In the genomic region with DNA sequence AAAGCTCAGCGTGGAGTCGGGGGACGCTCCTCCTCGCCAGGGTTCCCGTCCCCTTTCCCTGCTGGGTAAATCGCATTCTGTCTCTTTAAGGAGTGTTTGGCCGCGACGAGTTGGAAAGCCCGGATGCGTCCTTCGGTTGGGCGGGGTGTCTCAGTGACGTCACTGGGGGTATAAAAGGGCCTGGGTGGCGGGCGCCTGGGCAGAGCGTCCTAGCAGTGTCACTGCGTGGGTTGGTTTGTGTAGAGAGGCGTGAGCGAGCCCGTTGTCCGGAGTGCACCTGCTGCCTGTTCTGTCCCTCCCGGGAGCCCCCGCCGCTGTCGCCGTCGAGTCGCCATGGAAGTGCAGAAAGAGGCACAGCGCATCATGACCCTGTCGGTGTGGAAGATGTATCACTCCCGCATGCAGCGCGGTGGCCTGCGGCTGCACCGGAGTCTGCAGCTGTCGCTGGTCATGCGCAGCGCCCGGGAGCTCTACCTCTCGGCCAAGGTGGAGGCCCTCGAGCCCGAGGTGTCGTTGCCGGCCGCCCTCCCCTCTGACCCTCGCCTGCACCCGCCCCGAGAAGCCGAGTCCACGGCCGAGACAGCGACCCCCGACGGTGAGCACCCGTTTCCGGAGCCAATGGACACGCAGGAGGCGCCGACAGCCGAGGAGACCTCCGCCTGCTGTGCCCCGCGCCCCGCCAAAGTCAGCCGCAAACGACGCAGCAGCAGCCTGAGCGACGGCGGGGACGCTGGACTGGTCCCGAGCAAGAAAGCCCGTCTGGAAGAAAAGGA, we compare ENCODE assay signal across 8 cellular contexts. TPM values are rescaled to one million over a fixed set of nuclear protein-coding genes. Genes with fewer than 3 reads are reported as not detected.
DNase-seq lines count a peak whose midpoint lies in the region; ATAC-seq and TF ChIP-seq lines count a peak whose summit lies in the region.

No MANE protein-coding gene starts in this region.

- H3K27ac Mint-ChIP-seq in CD8-positive, alpha-beta T cell: peak overlapping the region; percentile 99

- peak overlapping the region; percentile 94 for H3K4me3 ChIP-seq in CD8-positive, alpha-beta T cell (ENCODE audit: low read depth, low read length)
- peak overlapping the region; percentile 70 to 95 (median 94) for H3K4me3 ChIP-seq in esophagus muscularis mucosa

- TF ChIP-seq POLR2A in esophagus muscularis mucosa (IDR thresholded peaks at IDR 0.05; ENCODE audit: low read depth): peak; percentile 100

- H3K9me3 ChIP-seq in CD8-positive, alpha-beta T cell (ENCODE audit: low read length): no peaks in the 10 kb centered on the region
- no peaks in the 10 kb centered on the region for H3K9me3 ChIP-seq in esophagus muscularis mucosa

- H3K36me3 ChIP-seq in CD8-positive, alpha-beta T cell (ENCODE audit: insufficient read depth, low read length): peaks cover 6% of the 10 kb centered on the region
- peaks cover 0 to 20% (median 0%) of the 10 kb centered on the region in 4 donors for H3K36me3 ChIP-seq in esophagus muscularis mucosa

- H3K4me1 Mint-ChIP-seq in CD8-positive, alpha-beta T cell (ENCODE audit: low read depth): peaks cover 44% of the 10 kb centered on the region

- H3K27ac ChIP-seq in CD8-positive, alpha-beta T cell (ENCODE audit: low read depth, low read length): peak overlapping the region; percentile 99
- H3K27ac ChIP-seq in esophagus muscularis mucosa (replicated peaks in 1 of 4): peak overlapping the region; percentile 95 to 100 (median 98)

- peak overlapping the region; percentile 98 for H3K4me3 Mint-ChIP-seq in CD8-positive, alpha-beta T cell

- CTCF ChIA-PET in CD8-positive, alpha-beta T cell (lab: Charles Lee): interaction anchor here (0.8 to 2.2 kb wide), 11 partner anchors 10 to 125 kb away, joined by 3 to 19 read pairs (median 4); a partner anchor contains a TSS

- H3K27me3 Mint-ChIP-seq in CD8-positive, alpha-beta T cell (ENCODE audit: low read depth): no peaks in the 10 kb centered on the region

- 0% methylated on average over 17 of the region's 74 CpGs for WGBS in esophagus muscularis mucosa

- peak; percentile 92 to 99 (median 98) for DNase-seq in CD8-positive, alpha-beta T cell
- DNase-seq in RKO (ENCODE audit: low spot score): peak; percentile 95
- peak; percentile 93 for DNase-seq in activated T-helper 1 cell treated with Interleukin-2 at 50 U/mL for 16 hours (ENCODE audit: low read depth)
- DNase-seq in esophagus muscularis mucosa (ENCODE audit: extremely low spot score): peak; percentile 100
- peak; percentile 97 for DNase-seq in myocyte (ENCODE audit: low read depth)
- DNase-seq in stimulated activated CD8-positive, alpha-beta memory T cell treated with anti-CD3 and anti-CD28 coated beads, Interleukin-7, amount 100 ng/mL, for 4 hours (ENCODE audit: low read depth in 2 of 2): peak; percentile 90 to 94

- peak; percentile 20 for ATAC-seq in CD8-positive, alpha-beta T cell
- ATAC-seq in GM21526 (IDR thresholded peaks at IDR 0.05; ENCODE audit: low FRiP score, unreplicated experiment): peak; percentile 36

- intact Hi-C loops in CD8-positive, alpha-beta T cell (cut with DNase I, micrococcal nuclease): loop anchor here (1.0 to 10.0 kb wide), 10 partner anchors 51 to 1372 kb away; a partner anchor contains a TSS
- intact Hi-C loops in esophagus muscularis mucosa (cut with DNase I): loop anchor here (10.0 kb wide), 1 partner anchor 692 kb away; no protein-coding TSS in a partner anchor

- H3K27me3 ChIP-seq in CD8-positive, alpha-beta T cell (ENCODE audit: insufficient read depth, low read length): no peaks in the 10 kb centered on the region
- H3K27me3 ChIP-seq in esophagus muscularis mucosa: no peaks in the 10 kb centered on the region

- TF ChIP-seq EP300 in esophagus muscularis mucosa (IDR thresholded peaks at IDR 0.05): no peak

- no peaks in the 10 kb centered on the region for H3K9me3 Mint-ChIP-seq in CD8-positive, alpha-beta T cell

- POLR2A ChIA-PET in CD8-positive, alpha-beta T cell (lab: Charles Lee): interaction anchor here (0.6 to 7.7 kb wide), 25 partner anchors 8 to 595 kb away, joined by 3 to 246 read pairs (median 5); a partner anchor contains a TSS

- H3K4me1 ChIP-seq in CD8-positive, alpha-beta T cell (ENCODE audit: insufficient read depth, low read length): peaks cover 35% of the 10 kb centered on the region
- peaks cover 20 to 56% (median 48%) of the 10 kb centered on the region in 4 donors for H3K4me1 ChIP-seq in esophagus muscularis mucosa

- H3K36me3 Mint-ChIP-seq in CD8-positive, alpha-beta T cell: peaks cover 45% of the 10 kb centered on the region

- TF ChIP-seq CTCF in CD8-positive, alpha-beta T cell (IDR thresholded peaks at IDR 0.05): no peak
- TF ChIP-seq CTCF in LNCAP (IDR thresholded peaks at IDR 0.05) (peak; percentile 37; the same call in 1 of the 2 replicates), esophagus muscularis mucosa (IDR thresholded peaks at IDR 0.05) (peak in 1 of 3 experiments; percentile 7)

RNA-seq across cellular contexts. Expression of a gene that starts 2.8 kb away (rescaled TPM):
- 100 to 1,000 TPM; 223 to 229 TPM for total RNA-seq in CD8-positive, alpha-beta T cell
- total RNA-seq in esophagus muscularis mucosa (100 to 1,000 TPM in 1 of 4 donors, 10 to 100 TPM in 3; 29.1 to 144 (median 62.3) TPM), myocyte (20.8 and 21.8 TPM in 2 replicates)
- 28.1 TPM for polyA plus RNA-seq in myocyte (2012)

RNA-seq across cellular contexts. Expression of a gene that starts 2.9 kb away (rescaled TPM):
- total RNA-seq in CD8-positive, alpha-beta T cell: 10 to 100 TPM; 35.7 to 37.5 TPM
- 10 to 100 TPM; 50.2 to 62.6 (median 56.6) TPM for total RNA-seq in esophagus muscularis mucosa
- total RNA-seq in myocyte: 54.1 and 85.2 TPM in 2 replicates
- polyA plus RNA-seq in myocyte (2012): 80.6 TPM

RNA-seq across cellular contexts. Expression of a gene that starts 35.0 kb away (rescaled TPM):
- 10 to 100 TPM; 16.8 to 20.8 TPM for total RNA-seq in CD8-positive, alpha-beta T cell
- 10 to 100 TPM; 24.5 to 61.6 (median 29.6) TPM for total RNA-seq in esophagus muscularis mucosa
- total RNA-seq in myocyte: 59.7 and 66.2 TPM in 2 replicates
- 42.8 TPM for polyA plus RNA-seq in myocyte (2012)

RNA-seq across cellular contexts. Expression of a gene that starts 36.5 kb away (rescaled TPM):
- 10 to 100 TPM; 76.4 to 77.2 TPM for total RNA-seq in CD8-positive, alpha-beta T cell
- 10 to 100 TPM; 21.4 to 27.6 (median 26.9) TPM for total RNA-seq in esophagus muscularis mucosa
- total RNA-seq in myocyte: 23.3 and 30.0 TPM in 2 replicates
- 20.0 TPM for polyA plus RNA-seq in myocyte (2012)

RNA-seq across cellular contexts. Expression of a gene that starts 50.4 kb away (rescaled TPM):
- total RNA-seq in CD8-positive, alpha-beta T cell: under 1 TPM; 0.81 to 0.92 TPM
- 10 to 100 TPM; 11.9 to 20.2 (median 17.0) TPM for total RNA-seq in esophagus muscularis mucosa
- not detected in 2 replicates for total RNA-seq in myocyte
- 0.06 TPM for polyA plus RNA-seq in myocyte (2012)

Comparison
In these comparisons a context has a peak if more than half of its experiments do, and no peak if none do; other contexts are left out.
1. Peak in every context shown above with its lines: DNase-seq, ATAC-seq, H3K4me3 ChIP-seq and H3K27ac ChIP-seq.